Comparison of ENCODE assay signal across 28 cellular contexts in the genomic region with DNA sequence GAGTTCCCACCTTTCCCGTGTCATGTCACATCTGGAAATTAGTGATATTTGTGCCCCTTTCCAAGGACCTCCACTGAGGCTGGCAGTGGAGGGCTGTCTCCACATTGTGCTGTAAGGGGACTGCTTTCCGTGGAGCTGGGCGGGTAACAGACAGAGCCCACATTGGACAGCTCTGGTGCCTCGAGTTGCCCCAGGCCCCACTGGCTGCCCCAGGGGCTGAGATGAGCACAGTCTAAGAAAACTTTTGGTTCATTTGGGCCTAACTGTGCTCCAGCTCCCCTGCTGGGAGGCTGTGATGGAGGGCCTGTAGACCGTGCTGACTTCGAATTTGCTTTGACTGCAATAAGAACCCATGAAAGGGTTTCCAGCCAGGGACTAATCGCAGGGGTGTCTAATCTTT. TPM values are rescaled to one million over a fixed set of nuclear protein-coding genes. Genes with fewer than 3 reads are reported as not detected.
"Had no signal": no experiment of that assay in that cellular context is flagged by ENCODE, and none has a peak within 500 bp of the region (broad histone marks: within the 10 kb centered on the region; RNA-seq: fewer than 3 reads in every experiment).

No MANE protein-coding gene starts in this region.

- H3K9me3 ChIP-seq: colonic mucosa had no signal

- H3K4me3 ChIP-seq: ascending aorta, breast epithelium, cardiac muscle cell, colonic mucosa had no signal

- H3K4me1 ChIP-seq: ascending aorta, breast epithelium, colonic mucosa had no signal

- H3K27me3 ChIP-seq: ascending aorta, breast epithelium, cardiac muscle cell, colonic mucosa had no signal

- H3K27ac ChIP-seq: ascending aorta, cardiac muscle cell, colonic mucosa, epithelial cell of prostate had no signal

- H3K36me3 ChIP-seq: ascending aorta, breast epithelium, cardiac muscle cell, colonic mucosa had no signal

- ATAC-seq: activated naive CD4-positive, alpha-beta T cell treated with anti-CD3 and anti-CD28 coated beads, Interleukin-2, amount 50 U/mL, for 72 hours; activated T-cell treated with anti-CD3 and anti-CD28 coated beads, Interleukin-2, amount 50 U/mL, for 72 hours had no signal

- FAIRE-seq: endometrium, endothelial cell of umbilical vein, frontal cortex had no signal

- DNase-seq: activated CD4-positive, alpha-beta memory T cell treated with anti-CD3 and anti-CD28 coated beads, Interleukin-2, amount 10 ng/mL, durations not matched to agents 7 days and 5 days; activated CD4-positive, alpha-beta T cell treated with anti-CD3 and anti-CD28 coated beads for 1 hour; activated CD4-positive, alpha-beta T cell treated with anti-CD3 and anti-CD28 coated beads for 4 hours; activated CD4-positive, alpha-beta T cell treated with anti-CD3 and anti-CD28 coated beads, Interleukin-2, amount 10 ng/mL, durations not matched to agents 7 days and 5 days; activated CD4-positive, alpha-beta T cell treated with anti-CD3 and anti-CD28 coated beads, Interleukin-2, amount 50 U/mL, for 4 hours; activated CD8-positive, alpha-beta memory T cell treated with anti-CD3 and anti-CD28 coated beads, Interleukin-2, amount 50 U/mL, for 48 hours; activated gamma-delta T cell; activated naive CD4-positive, alpha-beta T cell; activated naive CD4-positive, alpha-beta T cell treated with anti-CD3 and anti-CD28 coated beads, Interleukin-2, amount 10 ng/mL, durations not matched to agents 7 days and 5 days; activated naive CD8-positive, alpha-beta T cell treated with anti-CD3 and anti-CD28 coated beads, Interleukin-2, amount 10 ng/mL, durations not matched to agents 7 days and 5 days; activated T-cell treated with anti-CD3 and anti-CD28 coated beads for 4 hours; activated T-cell treated with anti-CD3 and anti-CD28 coated beads, Interleukin-2, amount 50 U/mL, for 24 hours; activated T-cell treated with anti-CD3 and anti-CD28 coated beads, Interleukin-2, amount 50 U/mL, for 72 hours; central memory CD4-positive, alpha-beta T cell; cerebellar nuclear complex; colonic mucosa; effector CD8-positive, alpha-beta T cell; foreskin fibroblast; head of caudate nucleus; T-helper 2 cell had no signal

RNA-seq across cellular contexts. Expression of a gene that starts 38.4 kb away (rescaled TPM):
- total RNA-seq: ascending aorta had no signal
- polyA plus RNA-seq: cardiac muscle cell had no signal
